32 cellular contexts compared by ENCODE assay signal in genomic region chr5:164433471-164433870, GRCh38.
DNase-seq lines count a peak whose midpoint lies in the region; ATAC-seq, FAIRE-seq and TF ChIP-seq lines count a peak whose summit lies in the region.
"Had no signal": no experiment of that assay in that cellular context is flagged by ENCODE, and none has a peak within 500 bp of the region (broad histone marks: within the 10 kb centered on the region; RNA-seq: fewer than 3 reads in every experiment).

No MANE protein-coding gene starts in this region.

- H3K4me1 ChIP-seq in adipocyte (ENCODE audit: control insufficient read depth, insufficient read depth, low read length) (peaks cover 12% of the 10 kb centered on the region), endothelial cell of umbilical vein (ENCODE audit: control insufficient read depth, extremely low read depth, insufficient read depth, low read length) (no peaks in the 10 kb centered on the region), neural progenitor cell (no peaks in the 10 kb centered on the region)
- H3K4me1 ChIP-seq: BLaER1, body of pancreas, psoas muscle, SJCRH30, transverse colon had no signal

- no peak overlapping the region for H3K27ac Mint-ChIP-seq in neural progenitor cell
- no peak overlapping the region for H3K27ac Mint-ChIP-seq in activated T-cell treated with anti-CD3 and anti-CD28 coated beads, Interleukin-2, amount 50 U/mL, for 24 hours
- H3K27ac Mint-ChIP-seq: activated CD4-positive, alpha-beta T cell treated with anti-CD3 and anti-CD28 coated beads, Interleukin-2, amount 10 ng/mL, durations not matched to agents 24 days and 14 days; activated naive CD8-positive, alpha-beta T cell; H9; mesothelial cell of epicardium; naive B cell; WTC11 had no signal

- DNase-seq in HTR-8/SVneo (ENCODE audit: insufficient read length, low spot score) (peak; percentile 11), adipocyte (ENCODE audit: low read depth) (peak; percentile 66), endothelial cell of umbilical vein (ENCODE audit: low read depth, low spot score) (no peak), neural progenitor cell (ENCODE audit: low spot score) (no peak), left lobe of liver (ENCODE audit: low spot score) (no peak), substantia nigra (lab: John Stamatoyannopoulos, UW) (no peak), RWPE1 (ENCODE audit: low spot score) (no peak)
- no peak for DNase-seq in activated T-cell treated with anti-CD3 and anti-CD28 coated beads, Interleukin-2, amount 50 U/mL, for 24 hours
- DNase-seq: activated CD4-positive, alpha-beta T cell treated with anti-CD3 and anti-CD28 coated beads, Interleukin-2, amount 10 ng/mL, durations not matched to agents 24 days and 14 days; activated CD8-positive, alpha-beta memory T cell treated with anti-CD3 and anti-CD28 coated beads for 24 hours; activated effector memory CD4-positive, alpha-beta T cell treated with Interleukin-2 at 50 U/mL for 16 hours; body of pancreas; H9; KG1; left ventricle myocardium superior; naive B cell; NCI-H1436; NCI-H446; NCI-H774; psoas muscle; SJCRH30; stimulated activated CD4-positive, alpha-beta T cell treated with anti-CD3 and anti-CD28 coated beads, Interleukin-4, amount 100 ng/mL, for 4 hours; T1000; transverse colon had no signal

- H3K27me3 ChIP-seq in adipocyte (replicated peaks; ENCODE audit: control insufficient read depth, insufficient read depth, low read length) (no peaks in the 10 kb centered on the region), endothelial cell of umbilical vein (ENCODE audit: control insufficient read depth in 2 of 2, insufficient read depth in 2 of 2, low read length in 2 of 2) (no peaks in the 10 kb centered on the region), neural progenitor cell (no peaks in the 10 kb centered on the region)
- H3K27me3 ChIP-seq: BLaER1, body of pancreas, neutrophil, SJCRH30, transverse colon had no signal

- H3K4me2 ChIP-seq in endothelial cell of umbilical vein (ENCODE audit: insufficient read depth, low read length): no peak overlapping the region
- H3K4me2 ChIP-seq in neural progenitor cell: no peak overlapping the region
- H3K4me2 ChIP-seq: BLaER1 had no signal

- no peak for TF ChIP-seq CTCF in endothelial cell of umbilical vein (IDR thresholded peaks at IDR 0.05; ENCODE audit: extremely low read depth in 1 of 2, insufficient read depth in 1 of 2, low read depth in 1 of 2, low read length in 2 of 2)
- no peak for TF ChIP-seq CTCF in neural progenitor cell (IDR thresholded peaks at IDR 0.05)
- TF ChIP-seq CTCF in RWPE1 (conservative IDR thresholded peaks at IDR 0.05; ENCODE audit: low read depth): no peak

- dilution Hi-C loops in endothelial cell of umbilical vein (cut with MboI; ENCODE audit: extremely low pct_ligation_motif_present, low sequenced_read_pairs): no loop called here

- no peaks in the 10 kb centered on the region for H3K9me3 Mint-ChIP-seq in neural progenitor cell
- H3K9me3 Mint-ChIP-seq in activated T-cell treated with anti-CD3 and anti-CD28 coated beads, Interleukin-2, amount 50 U/mL, for 24 hours: peaks cover 8% of the 10 kb centered on the region
- H3K9me3 Mint-ChIP-seq: activated CD4-positive, alpha-beta T cell treated with anti-CD3 and anti-CD28 coated beads, Interleukin-2, amount 10 ng/mL, durations not matched to agents 24 days and 14 days had no signal

- BruUV-seq in endothelial cell of umbilical vein (replicated peaks; lab: Mats Ljungman, UMichigan): no TSS peak

- no peak for ATAC-seq in left lobe of liver
- ATAC-seq: body of pancreas, left ventricle myocardium superior, psoas muscle, WTC11 had no signal

- intact Hi-C loops in endothelial cell of umbilical vein (cut with micrococcal nuclease): no loop called here

- no peaks in the 10 kb centered on the region for H3K4me1 Mint-ChIP-seq in neural progenitor cell
- H3K4me1 Mint-ChIP-seq in activated T-cell treated with anti-CD3 and anti-CD28 coated beads, Interleukin-2, amount 50 U/mL, for 24 hours (ENCODE audit: low read depth): no peaks in the 10 kb centered on the region
- H3K4me1 Mint-ChIP-seq: activated CD4-positive, alpha-beta T cell treated with anti-CD3 and anti-CD28 coated beads, Interleukin-2, amount 10 ng/mL, durations not matched to agents 24 days and 14 days; H9; naive B cell; WTC11 had no signal

- H3K9me1 ChIP-seq in endothelial cell of umbilical vein (replicated peaks; ENCODE audit: control insufficient read depth, extremely low read depth, insufficient read depth, low read length): no peaks in the 10 kb centered on the region

- no peak overlapping the region for H3K4me3 Mint-ChIP-seq in neural progenitor cell
- H3K4me3 Mint-ChIP-seq in activated T-cell treated with anti-CD3 and anti-CD28 coated beads, Interleukin-2, amount 50 U/mL, for 24 hours: no peak overlapping the region
- H3K4me3 Mint-ChIP-seq: activated CD4-positive, alpha-beta T cell treated with anti-CD3 and anti-CD28 coated beads, Interleukin-2, amount 10 ng/mL, durations not matched to agents 24 days and 14 days; activated naive CD8-positive, alpha-beta T cell; H9; mesothelial cell of epicardium; naive B cell; WTC11 had no signal

- H4K20me1 ChIP-seq in endothelial cell of umbilical vein (replicated peaks; ENCODE audit: control insufficient read depth, extremely low read depth, insufficient read depth, low read length) (no peaks in the 10 kb centered on the region), neural progenitor cell (ENCODE audit: low read depth) (no peaks in the 10 kb centered on the region)
- H4K20me1 ChIP-seq: BLaER1 had no signal

- H3K27me3 Mint-ChIP-seq in neural progenitor cell (ENCODE audit: insufficient read depth, low read depth): no peaks in the 10 kb centered on the region
- no peaks in the 10 kb centered on the region for H3K27me3 Mint-ChIP-seq in activated T-cell treated with anti-CD3 and anti-CD28 coated beads, Interleukin-2, amount 50 U/mL, for 24 hours
- H3K27me3 Mint-ChIP-seq: activated CD4-positive, alpha-beta T cell treated with anti-CD3 and anti-CD28 coated beads, Interleukin-2, amount 10 ng/mL, durations not matched to agents 24 days and 14 days; activated naive CD8-positive, alpha-beta T cell; naive B cell had no signal

- POLR2A ChIA-PET in endothelial cell of umbilical vein (lab: Charles Lee) (no interaction called here), RWPE1 (lab: Yijun Ruan, JAX; ENCODE audit: low non-redundant PET) (no interaction called here)

- TF ChIP-seq POLR2A in endothelial cell of umbilical vein (IDR thresholded peaks at IDR 0.05; ENCODE audit: low read depth, low read length): no peak

- no peaks in the 10 kb centered on the region for H3K36me3 Mint-ChIP-seq in neural progenitor cell
- no peaks in the 10 kb centered on the region for H3K36me3 Mint-ChIP-seq in activated T-cell treated with anti-CD3 and anti-CD28 coated beads, Interleukin-2, amount 50 U/mL, for 24 hours (ENCODE audit: low read depth)
- H3K36me3 Mint-ChIP-seq: activated naive CD8-positive, alpha-beta T cell; naive B cell; WTC11 had no signal

- H3K27ac ChIP-seq in endothelial cell of umbilical vein (ENCODE audit: insufficient read depth, low read depth, low read length): no peak overlapping the region
- no peak overlapping the region for H3K27ac ChIP-seq in neural progenitor cell
- H3K27ac ChIP-seq in substantia nigra (ENCODE audit: low read depth, low read length, poor library complexity, severe bottlenecking): no peak overlapping the region
- no peak overlapping the region for H3K27ac ChIP-seq in RWPE1
- H3K27ac ChIP-seq: BLaER1, body of pancreas, neutrophil, psoas muscle, SJCRH30, transverse colon had no signal

- no peaks in the 10 kb centered on the region for H3K79me2 ChIP-seq in endothelial cell of umbilical vein (ENCODE audit: control insufficient read depth, insufficient read depth, low read length)
- H3K79me2 ChIP-seq in neural progenitor cell (ENCODE audit: low read depth): no peaks in the 10 kb centered on the region

- no peak for FAIRE-seq in HTR-8/SVneo (lab: Jason Lieb, UNC)
- FAIRE-seq in endothelial cell of umbilical vein (lab: Jason Lieb, UNC): no peak
- FAIRE-seq: GM12891, islet of Langerhans, RCC 7860 had no signal

- no peaks in the 10 kb centered on the region for H3F3A ChIP-seq in neural progenitor cell (ENCODE audit: low read depth)

- no peaks in the 10 kb centered on the region for H3K36me3 ChIP-seq in adipocyte (ENCODE audit: control insufficient read depth, insufficient read depth, low read length, severe bottlenecking)
- no peaks in the 10 kb centered on the region for H3K36me3 ChIP-seq in endothelial cell of umbilical vein (ENCODE audit: control insufficient read depth in 2 of 2, extremely low read depth in 1 of 2, insufficient read depth in 2 of 2, low read length in 2 of 2)
- H3K36me3 ChIP-seq in neural progenitor cell: no peaks in the 10 kb centered on the region
- H3K36me3 ChIP-seq: BLaER1, neutrophil, SJCRH30, transverse colon had no signal

- H2AFZ ChIP-seq in endothelial cell of umbilical vein (ENCODE audit: low read depth, low read length) (no peak overlapping the region), neural progenitor cell (replicated peaks) (peak overlapping the region; percentile 50)

- H3K9me3 ChIP-seq in adipocyte (ENCODE audit: control insufficient read depth, low read length) (peaks cover 15% of the 10 kb centered on the region), endothelial cell of umbilical vein (replicated peaks; ENCODE audit: control insufficient read depth, insufficient read depth, low read length) (no peaks in the 10 kb centered on the region), neural progenitor cell (ENCODE audit: low read depth) (no peaks in the 10 kb centered on the region)
- H3K9me3 ChIP-seq: BLaER1, body of pancreas, neutrophil, psoas muscle, SJCRH30, transverse colon had no signal

- H3K9ac ChIP-seq in adipocyte (ENCODE audit: low read length) (no peak overlapping the region), endothelial cell of umbilical vein (replicated peaks; ENCODE audit: extremely low read depth, insufficient read depth, low read length) (no peak overlapping the region), neural progenitor cell (no peak overlapping the region)
- H3K9ac ChIP-seq: BLaER1 had no signal

- CTCF ChIA-PET in endothelial cell of umbilical vein (lab: Charles Lee): no interaction called here
- CTCF ChIA-PET in RWPE1 (lab: Yijun Ruan, JAX): no interaction called here

- H3K4me3 ChIP-seq in adipocyte (ENCODE audit: low read length) (peak overlapping the region; percentile 60), endothelial cell of umbilical vein (replicated peaks in 1 of 3; ENCODE audit: insufficient read depth in 1 of 3, low read depth in 1 of 3, low read length in 3 of 3) (no peak overlapping the region), neural progenitor cell (no peak overlapping the region)
- H3K4me3 ChIP-seq: BLaER1, body of pancreas, psoas muscle, SJCRH30, transverse colon had no signal

TF ChIP-seq in endothelial cell of umbilical vein, 7 proteins besides CTCF, POLR2A, EP300 and RAD21:
- TF ChIP-seq GATA2 (IDR thresholded peaks at IDR 0.05; ENCODE audit: insufficient read depth, insufficient read length, low read depth, low read length) (peak; percentile 47), MYC (IDR thresholded peaks at IDR 0.05; ENCODE audit: low read depth, low read length) (no peak)
TF ChIP-seq in endothelial cell of umbilical vein: peak in this region for 1.

Comparison
In these comparisons a context has a peak if more than half of its experiments do, and no peak if none do; other contexts are left out.
1. DNase-seq: peak in HTR-8/SVneo (single experiment) and adipocyte (single experiment); none in endothelial cell of umbilical vein (single experiment), neural progenitor cell (single experiment), left lobe of liver (single experiment), substantia nigra (0 of 49), RWPE1 (single experiment) and activated T-cell treated with anti-CD3 and anti-CD28 coated beads, Interleukin-2, amount 50 U/mL, for 24 hours (single experiment).